Comparison of ENCODE assay signal across 8 cellular contexts in the genomic region with DNA sequence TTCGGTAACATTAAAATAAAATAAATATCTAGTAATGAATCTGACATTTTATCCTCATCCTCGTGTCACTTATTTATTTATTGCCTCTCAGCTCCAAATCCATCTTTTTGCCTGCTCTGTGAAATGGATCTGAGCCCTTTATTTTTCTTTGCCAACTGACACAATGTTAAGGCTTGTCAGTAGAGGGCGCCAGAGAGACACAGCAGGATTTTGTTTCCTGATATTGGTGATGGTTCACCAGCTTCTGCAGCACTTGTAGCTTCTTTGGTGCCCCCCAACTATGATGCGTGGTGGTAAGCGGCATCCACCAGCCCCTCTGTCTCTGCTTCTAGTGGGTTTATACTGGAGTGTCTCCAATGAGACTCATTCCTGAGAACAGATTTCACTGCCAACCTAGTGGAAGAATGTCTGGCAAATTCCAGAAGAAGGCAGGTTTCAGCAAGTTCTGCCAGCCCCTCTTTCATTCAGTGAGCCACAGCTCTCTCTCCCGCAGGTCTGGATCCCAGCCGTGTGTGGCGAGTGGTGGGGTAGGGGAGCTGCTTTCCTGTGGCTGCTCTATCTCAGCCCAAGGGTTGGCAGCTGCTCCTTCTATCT.
DNase-seq lines count a peak whose midpoint lies in the region; ATAC-seq and TF ChIP-seq lines count a peak whose summit lies in the region.

No MANE protein-coding gene starts in this region.

- no peaks in the 10 kb centered on the region for H4K20me1 ChIP-seq in OCI-LY3 (ENCODE audit: insufficient read depth, low read length)

- peak; percentile 70 for ATAC-seq in HG03025 (IDR thresholded peaks at IDR 0.05; ENCODE audit: low FRiP score, unreplicated experiment)

- H3K79me2 ChIP-seq in OCI-LY3 (ENCODE audit: low read length), result no peaks in the 10 kb centered on the region

- H2AFZ ChIP-seq in OCI-LY3 (ENCODE audit: low read depth, low read length), result peak overlapping the region; percentile 39; the same call in 1 of the 2 replicates

- intact Hi-C loops in head of caudate nucleus (cut with DNase I), result no loop called here

- no peaks in the 10 kb centered on the region for H3K9me3 ChIP-seq in OCI-LY3 (ENCODE audit: insufficient read depth, low read length)

- H3K4me1 ChIP-seq in OCI-LY3 (ENCODE audit: low read length), result peaks cover 9% of the 10 kb centered on the region

- H3K27me3 ChIP-seq in OCI-LY3 (ENCODE audit: low read depth, low read length), result no peaks in the 10 kb centered on the region

- no peaks in the 10 kb centered on the region for H3K36me3 ChIP-seq in OCI-LY3 (replicated peaks; ENCODE audit: low read depth, low read length)

- no peak overlapping the region for H3K27ac ChIP-seq in OCI-LY3 (ENCODE audit: low read length)

- peak; percentile 94 for TF ChIP-seq CTCF in OCI-LY3 (IDR thresholded peaks at IDR 0.05; ENCODE audit: low read depth, low read length)

- peak in 4 of 6 experiments; percentile 4 to 38 (median 6) for DNase-seq in stimulated activated naive CD4-positive, alpha-beta T cell (lab: John Stamatoyannopoulos, UW)
- no peak for DNase-seq in stimulated activated naive CD4-positive, alpha-beta T cell treated with Interleukin-2 at 50 U/mL for 16 hours (lab: John Stamatoyannopoulos, UW)
- DNase-seq in activated T-helper 1 cell treated with anti-CD3 and anti-CD28 coated beads, Interleukin-2, amount 50 U/mL, for 16 hours (ENCODE audit: low read depth in 1 of 2, low spot score in 1 of 2), result peak; percentile 6 to 11
- peak in 25 of 42 donors; percentile 5 to 73 (median 25) for DNase-seq in head of caudate nucleus
- peak; percentile 26 for DNase-seq in stimulated activated CD4-positive, alpha-beta T cell treated with anti-CD3 and anti-CD28 coated beads, Interleukin-1b, Interleukin-23, amount 100 ng/mL, for 48 hours
- no peak for DNase-seq in GM19238 (ENCODE audit: insufficient read length, low spot score)

- peak overlapping the region; percentile 62 for H3K4me2 ChIP-seq in OCI-LY3 (ENCODE audit: low read length)

- no peak overlapping the region for H3K9ac ChIP-seq in OCI-LY3 (ENCODE audit: low read length)

- peak overlapping the region; percentile 48 for H3K4me3 ChIP-seq in OCI-LY3 (ENCODE audit: low read length)

Comparison
In these comparisons a context has a peak if more than half of its experiments do, and no peak if none do; other contexts are left out.
1. DNase-seq: peak in stimulated activated naive CD4-positive, alpha-beta T cell (4 of 6), activated T-helper 1 cell treated with anti-CD3 and anti-CD28 coated beads, Interleukin-2, amount 50 U/mL, for 16 hours (2 of 2), head of caudate nucleus (25 of 42) and stimulated activated CD4-positive, alpha-beta T cell treated with anti-CD3 and anti-CD28 coated beads, Interleukin-1b, Interleukin-23, amount 100 ng/mL, for 48 hours (single experiment); none in stimulated activated naive CD4-positive, alpha-beta T cell treated with Interleukin-2 at 50 U/mL for 16 hours (single experiment) and GM19238 (single experiment).